36 cellular contexts compared by ENCODE assay signal in genomic region chr1:3429320-3429719, GRCh38. TPM values are rescaled to one million over a fixed set of nuclear protein-coding genes. Genes with fewer than 3 reads are reported as not detected.
"Had no signal": no experiment of that assay in that cellular context is flagged by ENCODE, and none has a peak within 500 bp of the region (broad histone marks: within the 10 kb centered on the region; RNA-seq: fewer than 3 reads in every experiment).

No MANE protein-coding gene starts in this region.

- H3K36me3 Mint-ChIP-seq: activated CD4-positive, alpha-beta memory T cell treated with anti-CD3 and anti-CD28 coated beads for 36 hours; activated naive CD4-positive, alpha-beta T cell treated with anti-CD3 and anti-CD28 coated beads, Interleukin-2, amount 50 U/mL, for 72 hours; activated naive CD8-positive, alpha-beta T cell treated with anti-CD3 and anti-CD28 coated beads for 36 hours had no signal

- H3K4me1 Mint-ChIP-seq: activated B cell treated with CpG ODN at 0.5 μM for 24 hours; activated CD4-positive, alpha-beta T cell treated with anti-CD3 and anti-CD28 coated beads, Interleukin-2, amount 10 ng/mL, durations not matched to agents 24 days and 14 days; activated naive CD8-positive, alpha-beta T cell treated with anti-CD3 and anti-CD28 coated beads for 36 hours; activated T-helper 17 cell treated with anti-CD3 and anti-CD28 coated beads, Interleukin-2, amount 50 U/mL, for 72 hours; central memory CD8-positive, alpha-beta T cell had no signal

- H3K4me3 Mint-ChIP-seq: activated B cell treated with CpG ODN at 0.5 μM for 24 hours; activated CD4-positive, alpha-beta memory T cell treated with anti-CD3 and anti-CD28 coated beads for 36 hours; activated CD4-positive, alpha-beta T cell treated with anti-CD3 and anti-CD28 coated beads, Interleukin-2, amount 10 ng/mL, durations not matched to agents 24 days and 14 days; activated CD8-positive, alpha-beta T cell treated with anti-CD3 and anti-CD28 coated beads for 36 hours; activated naive CD4-positive, alpha-beta T cell treated with anti-CD3 and anti-CD28 coated beads for 36 hours; activated naive CD8-positive, alpha-beta T cell treated with anti-CD3 and anti-CD28 coated beads for 36 hours; activated T-cell treated with anti-CD3 and anti-CD28 coated beads, Interleukin-2, amount 50 U/mL, for 4 hours; activated T-cell treated with anti-CD3 and anti-CD28 coated beads, Interleukin-2, amount 50 U/mL, for 72 hours; activated T-helper 1 cell treated with anti-CD3 and anti-CD28 coated beads, Interleukin-12 subunit alpha, Interleukin-12 subunit beta, Interleukin-2, Interleukin-4 antibody, amounts not matched to agents 30 ng/mL and 10 ng/mL and 1 ng/mL, durations not matched to agents 14 hours and 24 hours and 36 hours; activated T-helper 17 cell treated with anti-CD3 and anti-CD28 coated beads, Interleukin-2, amount 50 U/mL, for 72 hours; central memory CD8-positive, alpha-beta T cell; T-helper 1 cell treated with Interleukin-12 subunit alpha and Interleukin-12 subunit beta and Interleukin-4 antibody, amounts not matched to agents 30 μg/mL and 1 μg/mL, for 36 hours; T-helper 2 cell treated with Interferon-gamma antibody and Interleukin-4, amounts not matched to agents 5 μg/mL and 100 μg/mL, for 36 hours had no signal

- H3K27me3 ChIP-seq: adrenal gland, body of pancreas, brain microvascular endothelial cell had no signal

- DNase-seq: activated B cell treated with CpG ODN at 0.5 μM for 24 hours; activated CD4-positive, alpha-beta memory T cell treated with anti-CD3 and anti-CD28 coated beads for 36 hours; activated CD4-positive, alpha-beta T cell treated with anti-CD3 and anti-CD28 coated beads for 4 hours; activated CD4-positive, alpha-beta T cell treated with anti-CD3 and anti-CD28 coated beads, Interleukin-2, amount 10 ng/mL, durations not matched to agents 24 days and 14 days; activated CD4-positive, alpha-beta T cell treated with anti-CD3 and anti-CD28 coated beads, Interleukin-2, amount 50 U/mL, for 1 hour; activated CD4-positive, alpha-beta T cell treated with anti-CD3 and anti-CD28 coated beads, Interleukin-2, amount 50 U/mL, for 4 hours; activated CD4-positive, CD25-positive, alpha-beta regulatory T cell treated with anti-CD3 and anti-CD28 coated beads, Interleukin-2, amount 50 U/mL, for 72 hours; activated CD8-positive, alpha-beta memory T cell treated with anti-CD3 and anti-CD28 coated beads, Interleukin-2, amount 50 U/mL, for 4 hours; activated CD8-positive, alpha-beta T cell treated with anti-CD3 and anti-CD28 coated beads for 36 hours; activated effector memory CD4-positive, alpha-beta T cell treated with anti-CD3 and anti-CD28 coated beads, Interleukin-2, amount 50 U/mL, for 16 hours; activated gamma-delta T cell treated with Interleukin-2 at 50 U/mL for 16 hours; activated naive CD4-positive, alpha-beta T cell; activated naive CD4-positive, alpha-beta T cell treated with anti-CD3 and anti-CD28 coated beads for 36 hours; activated naive CD4-positive, alpha-beta T cell treated with anti-CD3 and anti-CD28 coated beads, Interleukin-2, amount 50 U/mL, for 16 hours; activated naive CD8-positive, alpha-beta T cell treated with anti-CD3 and anti-CD28 coated beads for 36 hours; activated T-cell treated with anti-CD3 and anti-CD28 coated beads for 4 hours; activated T-cell treated with anti-CD3 and anti-CD28 coated beads, Interleukin-2, amount 50 U/mL, for 1 hour; activated T-cell treated with anti-CD3 and anti-CD28 coated beads, Interleukin-2, amount 50 U/mL, for 4 hours; activated T-cell treated with anti-CD3 and anti-CD28 coated beads, Interleukin-2, amount 50 U/mL, for 72 hours; adrenal gland; amniotic stem cell; body of pancreas; brain microvascular endothelial cell; T-helper 1 cell; T-helper 2 cell; T-helper 9 cell had no signal

- H3K27ac Mint-ChIP-seq: activated B cell treated with CpG ODN at 0.5 μM for 24 hours; activated CD4-positive, alpha-beta memory T cell treated with anti-CD3 and anti-CD28 coated beads for 36 hours; activated CD4-positive, alpha-beta T cell treated with anti-CD3 and anti-CD28 coated beads, Interleukin-2, amount 10 ng/mL, durations not matched to agents 24 days and 14 days; activated CD8-positive, alpha-beta T cell treated with anti-CD3 and anti-CD28 coated beads for 36 hours; activated naive CD4-positive, alpha-beta T cell treated with anti-CD3 and anti-CD28 coated beads for 36 hours; activated naive CD4-positive, alpha-beta T cell treated with anti-CD3 and anti-CD28 coated beads, Interleukin-2, amount 50 U/mL, for 72 hours; activated naive CD8-positive, alpha-beta T cell treated with anti-CD3 and anti-CD28 coated beads for 36 hours; activated T-cell treated with anti-CD3 and anti-CD28 coated beads, Interleukin-2, amount 50 U/mL, for 72 hours; activated T-helper 1 cell treated with anti-CD3 and anti-CD28 coated beads, Interleukin-12 subunit alpha, Interleukin-12 subunit beta, Interleukin-2, Interleukin-4 antibody, amounts not matched to agents 30 ng/mL and 10 ng/mL and 1 ng/mL, durations not matched to agents 14 hours and 24 hours and 36 hours; activated T-helper 17 cell treated with anti-CD3 and anti-CD28 coated beads, Interleukin-2, amount 50 U/mL, for 72 hours; T-helper 1 cell treated with Interleukin-12 subunit alpha and Interleukin-12 subunit beta and Interleukin-4 antibody, amounts not matched to agents 30 μg/mL and 1 μg/mL, for 36 hours; T-helper 2 cell treated with Interferon-gamma antibody and Interleukin-4, amounts not matched to agents 5 μg/mL and 100 μg/mL, for 36 hours had no signal

- H3K36me3 ChIP-seq: adrenal gland, brain microvascular endothelial cell, breast epithelium had no signal

- FAIRE-seq: astrocyte, TTC549 had no signal

- H3K9me3 Mint-ChIP-seq: activated B cell treated with CpG ODN at 0.5 μM for 24 hours; activated CD4-positive, alpha-beta memory T cell treated with anti-CD3 and anti-CD28 coated beads for 36 hours; activated CD4-positive, alpha-beta T cell treated with anti-CD3 and anti-CD28 coated beads, Interleukin-2, amount 10 ng/mL, durations not matched to agents 24 days and 14 days; activated CD8-positive, alpha-beta T cell treated with anti-CD3 and anti-CD28 coated beads for 36 hours; activated naive CD4-positive, alpha-beta T cell treated with anti-CD3 and anti-CD28 coated beads for 36 hours; activated naive CD4-positive, alpha-beta T cell treated with anti-CD3 and anti-CD28 coated beads, Interleukin-2, amount 50 U/mL, for 72 hours; activated naive CD8-positive, alpha-beta T cell treated with anti-CD3 and anti-CD28 coated beads for 36 hours; activated T-cell treated with anti-CD3 and anti-CD28 coated beads, Interleukin-2, amount 50 U/mL, for 4 hours; activated T-cell treated with anti-CD3 and anti-CD28 coated beads, Interleukin-2, amount 50 U/mL, for 72 hours; activated T-helper 1 cell treated with anti-CD3 and anti-CD28 coated beads, Interleukin-12 subunit alpha, Interleukin-12 subunit beta, Interleukin-2, Interleukin-4 antibody, amounts not matched to agents 30 ng/mL and 10 ng/mL and 1 ng/mL, durations not matched to agents 14 hours and 24 hours and 36 hours; activated T-helper 17 cell treated with anti-CD3 and anti-CD28 coated beads, Interleukin-2, amount 50 U/mL, for 72 hours; central memory CD8-positive, alpha-beta T cell; T-helper 1 cell treated with Interleukin-12 subunit alpha and Interleukin-12 subunit beta and Interleukin-4 antibody, amounts not matched to agents 30 μg/mL and 1 μg/mL, for 36 hours; T-helper 2 cell treated with Interferon-gamma antibody and Interleukin-4, amounts not matched to agents 5 μg/mL and 100 μg/mL, for 36 hours had no signal

- H3K9me3 ChIP-seq: adrenal gland, body of pancreas, breast epithelium had no signal

- H3K4me1 ChIP-seq: adrenal gland, breast epithelium had no signal

- H3K27me3 Mint-ChIP-seq: activated B cell treated with CpG ODN at 0.5 μM for 24 hours; activated CD4-positive, alpha-beta memory T cell treated with anti-CD3 and anti-CD28 coated beads for 36 hours; activated CD4-positive, alpha-beta T cell treated with anti-CD3 and anti-CD28 coated beads, Interleukin-2, amount 10 ng/mL, durations not matched to agents 24 days and 14 days; activated CD8-positive, alpha-beta T cell treated with anti-CD3 and anti-CD28 coated beads for 36 hours; activated naive CD8-positive, alpha-beta T cell treated with anti-CD3 and anti-CD28 coated beads for 36 hours; activated T-helper 17 cell treated with anti-CD3 and anti-CD28 coated beads, Interleukin-2, amount 50 U/mL, for 72 hours; central memory CD8-positive, alpha-beta T cell had no signal

- H3K27ac ChIP-seq: adrenal gland, body of pancreas, brain microvascular endothelial cell, breast epithelium, VCaP had no signal

- H3K4me3 ChIP-seq: adrenal gland, body of pancreas, breast epithelium had no signal

- ATAC-seq: activated CD8-positive, alpha-beta T cell treated with anti-CD3 and anti-CD28 coated beads for 36 hours; activated naive CD4-positive, alpha-beta T cell treated with anti-CD3 and anti-CD28 coated beads, Interleukin-2, amount 50 U/mL, for 72 hours; activated T-cell treated with anti-CD3 and anti-CD28 coated beads, Interleukin-2, amount 50 U/mL, for 4 hours; activated T-cell treated with anti-CD3 and anti-CD28 coated beads, Interleukin-2, amount 50 U/mL, for 72 hours; activated T-helper 17 cell treated with anti-CD3 and anti-CD28 coated beads, Interleukin-2, amount 50 U/mL, for 72 hours; body of pancreas had no signal

RNA-seq across cellular contexts. Expression of gene ARHGEF16, which starts 25.1 kb away (rescaled TPM):
- total RNA-seq: activated B cell treated with CpG ODN at 0.5 μM for 24 hours; activated CD4-positive, alpha-beta T cell treated with anti-CD3 and anti-CD28 coated beads, Interleukin-2, amount 10 ng/mL, durations not matched to agents 24 days and 14 days; activated CD8-positive, alpha-beta T cell treated with anti-CD3 and anti-CD28 coated beads for 36 hours; activated T-helper 1 cell treated with anti-CD3 and anti-CD28 coated beads, Interleukin-12 subunit alpha, Interleukin-12 subunit beta, Interleukin-2, Interleukin-4 antibody, amounts not matched to agents 30 ng/mL and 10 ng/mL and 1 ng/mL, durations not matched to agents 14 hours and 24 hours and 36 hours had no signal
